8 cellular contexts compared by ENCODE assay signal in genomic region chr1:200415693-200416593, GRCh38. TPM values are rescaled to one million over a fixed set of nuclear protein-coding genes. Genes with fewer than 3 reads are reported as not detected.
A peak's percentile ranks its signal among the peaks of the same experiment; 100 is the strongest.
DNase-seq lines count a peak whose midpoint lies in the region; ATAC-seq and TF ChIP-seq lines count a peak whose summit lies in the region.

No MANE protein-coding gene starts in this region.

- 5% methylated on average over 2 of the region's 2 CpGs for WGBS in prostate gland

- peak; percentile 82 for ATAC-seq in GM21528 (IDR thresholded peaks at IDR 0.05; ENCODE audit: low FRiP score, unreplicated experiment)

- H3K27me3 Mint-ChIP-seq in progenitor cell of endocrine pancreas, result no peaks in the 10 kb centered on the region

- H3K9me3 ChIP-seq in endocrine pancreas (ENCODE audit: control insufficient read depth, low read length), result no peaks in the 10 kb centered on the region
- H3K9me3 ChIP-seq in prostate gland, result no peaks in the 10 kb centered on the region

- no peak overlapping the region for H3K27ac ChIP-seq in prostate gland

- H3K4me3 ChIP-seq in endocrine pancreas (ENCODE audit: control insufficient read depth, insufficient read depth, low read length) (peak overlapping the region; percentile 42), prostate gland (no peak overlapping the region)

- no peak overlapping the region for H3K27ac Mint-ChIP-seq in progenitor cell of endocrine pancreas

- peaks cover 15% of the 10 kb centered on the region for H3K4me1 ChIP-seq in endocrine pancreas (ENCODE audit: control insufficient read depth, insufficient read depth, low read length)
- no peaks in the 10 kb centered on the region for H3K4me1 ChIP-seq in prostate gland (replicated peaks)

- TF ChIP-seq POLR2A in prostate gland (IDR thresholded peaks at IDR 0.05), result no peak

- DNase-seq in COLO829 (ENCODE audit: low spot score) (peak; percentile 69), HS-27A (ENCODE audit: low read depth) (peak; percentile 82), prostate gland (ENCODE audit: low spot score) (peak; percentile 43), NOMO-1 (lab: John Stamatoyannopoulos, UW; ENCODE audit: unreplicated experiment in 2 of 2) (no peak), progenitor cell of endocrine pancreas (ENCODE audit: low spot score, unreplicated experiment) (no peak), NCI-H1436 (lab: John Stamatoyannopoulos, UW) (no peak)

- TF ChIP-seq CTCF in prostate gland (IDR thresholded peaks at IDR 0.05) (no peak), progenitor cell of endocrine pancreas (IDR thresholded peaks at IDR 0.05; ENCODE audit: unreplicated experiment) (no peak)

- H3K9me3 Mint-ChIP-seq in progenitor cell of endocrine pancreas (ENCODE audit: low read depth), result no peaks in the 10 kb centered on the region

- no peaks in the 10 kb centered on the region for H3K36me3 Mint-ChIP-seq in progenitor cell of endocrine pancreas (ENCODE audit: insufficient read depth)

- no peak overlapping the region for H3K4me3 Mint-ChIP-seq in progenitor cell of endocrine pancreas (ENCODE audit: low read depth)

- no peaks in the 10 kb centered on the region for H3K36me3 ChIP-seq in endocrine pancreas (ENCODE audit: control insufficient read depth, insufficient read depth, low read length)
- H3K36me3 ChIP-seq in prostate gland, result no peaks in the 10 kb centered on the region

- H3K27me3 ChIP-seq in endocrine pancreas (ENCODE audit: control insufficient read depth, insufficient read depth, low read length) (no peaks in the 10 kb centered on the region), prostate gland (replicated peaks; ENCODE audit: insufficient read depth) (no peaks in the 10 kb centered on the region)

- H3K9ac ChIP-seq in endocrine pancreas (ENCODE audit: control insufficient read depth, insufficient read depth, low read length), result no peak overlapping the region

- intact Hi-C loops in prostate gland (cut with DNase I), result no loop called here

- H3K4me1 Mint-ChIP-seq in progenitor cell of endocrine pancreas (ENCODE audit: low read depth), result peaks cover 29% of the 10 kb centered on the region

RNA-seq across cellular contexts. Expression of gene ZNF281, which starts 6.1 kb away (rescaled TPM):
- total RNA-seq in prostate gland, result 10 to 100 TPM in 1 of 2 donors, 1 to 10 TPM in 1; 7.5 to 12.6 TPM
- total RNA-seq in progenitor cell of endocrine pancreas, result 34.2 and 35.0 TPM in 2 replicates

Comparison
In these comparisons a context has a peak if more than half of its experiments do, and no peak if none do; other contexts are left out.
1. DNase-seq: peak in COLO829 (single experiment), HS-27A (single experiment) and prostate gland (single experiment); none in NOMO-1 (0 of 2), progenitor cell of endocrine pancreas (single experiment) and NCI-H1436 (single experiment).